30 cellular contexts compared by ENCODE assay signal in the genomic region with DNA sequence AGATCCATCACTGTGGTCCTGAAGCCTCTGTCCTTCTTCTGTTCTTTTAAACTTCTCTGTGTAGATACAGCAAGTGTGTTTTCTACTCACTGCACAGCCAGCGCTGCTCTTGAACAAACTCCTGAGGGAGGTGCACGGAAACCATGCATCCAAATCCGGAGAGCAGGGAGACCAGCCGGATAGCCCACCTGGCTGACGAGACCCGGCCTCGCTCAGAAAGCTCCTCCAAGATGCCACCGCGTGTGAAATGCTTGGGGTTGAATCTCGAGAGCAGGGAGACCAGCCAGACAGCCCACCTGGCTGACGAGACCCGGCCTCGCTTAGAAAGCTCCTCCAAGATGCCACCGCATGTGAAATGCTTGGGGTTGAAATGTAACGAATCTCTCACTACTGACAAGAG.
"Had no signal": no experiment of that assay in that cellular context is flagged by ENCODE, and none has a peak within 500 bp of the region (broad histone marks: within the 10 kb centered on the region; RNA-seq: fewer than 3 reads in every experiment).

No MANE protein-coding gene starts in this region.

- H3K4me3 ChIP-seq: esophagus muscularis mucosa, gastroesophageal sphincter had no signal

- FAIRE-seq: astrocyte, bronchial epithelial cell, colon had no signal

- DNase-seq: activated B cell treated with CpG ODN at 0.5 μM for 24 hours; activated CD4-positive, alpha-beta memory T cell treated with anti-CD3 and anti-CD28 coated beads for 36 hours; activated CD4-positive, alpha-beta T cell treated with anti-CD3 and anti-CD28 coated beads for 48 hours; activated CD8-positive, alpha-beta memory T cell treated with anti-CD3 and anti-CD28 coated beads, Interleukin-2, amount 10 ng/mL, durations not matched to agents 7 days and 5 days; activated CD8-positive, alpha-beta memory T cell treated with anti-CD3 and anti-CD28 coated beads, Interleukin-2, amount 50 U/mL, for 4 hours; activated CD8-positive, alpha-beta T cell treated with anti-CD3 and anti-CD28 coated beads, Interleukin-2, amount 10 ng/mL, durations not matched to agents 7 days and 5 days; activated gamma-delta T cell treated with Interleukin-2 at 50 U/mL for 16 hours; activated naive CD4-positive, alpha-beta T cell treated with anti-CD3 and anti-CD28 coated beads, Interleukin-2, amount 50 U/mL, for 16 hours; activated naive CD4-positive, alpha-beta T cell treated with Interleukin-2 at 50 U/mL for 16 hours; activated T-cell treated with anti-CD3 and anti-CD28 coated beads, Interleukin-2, amount 50 U/mL, for 1 hour; activated T-cell treated with anti-CD3 and anti-CD28 coated beads, Interleukin-2, amount 50 U/mL, for 48 hours; amniotic stem cell; anterior cingulate cortex; brain microvascular endothelial cell; cortex of kidney; dermis blood vessel endothelial cell; effector CD4-positive, alpha-beta T cell; effector memory CD8-positive, alpha-beta T cell; erythroblast; foreskin melanocyte; SW 1271; T-cell; T-helper 9 cell; WERI-Rb-1 had no signal

- H3K36me3 ChIP-seq: brain microvascular endothelial cell, esophagus muscularis mucosa, gastroesophageal sphincter, WERI-Rb-1 had no signal

- H3K4me1 ChIP-seq: esophagus muscularis mucosa, gastroesophageal sphincter had no signal

- ATAC-seq: activated CD4-positive, CD25-positive, alpha-beta regulatory T cell treated with anti-CD3 and anti-CD28 coated beads, Interleukin-2, amount 50 U/mL, for 24 hours; activated CD8-positive, alpha-beta memory T cell treated with anti-CD3 and anti-CD28 coated beads, Interleukin-2, amount 10 ng/mL, durations not matched to agents 7 days and 5 days; activated CD8-positive, alpha-beta T cell treated with anti-CD3 and anti-CD28 coated beads, Interleukin-2, amount 10 ng/mL, durations not matched to agents 7 days and 5 days; effector memory CD8-positive, alpha-beta T cell; gastroesophageal sphincter; T-cell had no signal

- H3K27me3 ChIP-seq: brain microvascular endothelial cell had no signal

- H3K27ac ChIP-seq: brain microvascular endothelial cell, esophagus muscularis mucosa, gastroesophageal sphincter, WERI-Rb-1 had no signal

- H3K9me3 ChIP-seq: esophagus muscularis mucosa, gastroesophageal sphincter had no signal
